In the genomic region with DNA sequence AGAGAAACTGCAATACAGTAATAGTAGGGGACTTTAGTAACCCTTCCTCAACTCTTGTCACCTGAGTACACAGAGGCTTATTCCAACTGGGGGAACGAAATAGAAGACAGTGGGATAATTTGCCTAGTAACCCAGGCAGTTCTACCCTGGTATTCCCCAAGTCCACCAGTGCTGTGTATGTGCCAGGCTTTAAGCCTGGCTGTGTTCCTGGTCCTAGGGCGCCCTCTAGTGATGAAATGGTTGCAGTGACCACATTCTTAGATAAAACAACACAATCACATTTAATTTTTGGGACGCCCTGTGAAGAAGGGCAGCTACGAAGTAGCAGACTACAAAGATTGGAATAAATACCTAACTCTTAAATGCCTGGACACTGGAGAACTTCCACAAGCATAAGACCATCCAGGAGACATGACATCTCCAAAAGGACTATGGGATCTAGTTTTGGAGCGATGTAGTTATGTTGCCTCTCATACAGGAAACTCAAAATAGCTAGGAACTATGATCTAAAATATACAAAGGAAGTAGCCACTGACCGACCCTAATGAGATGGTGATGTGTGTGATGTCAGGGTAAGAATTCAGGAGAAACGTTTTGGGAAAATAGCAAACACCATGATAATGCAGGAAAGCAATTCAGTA, we compare ENCODE assay signal across 8 cellular contexts.
DNase-seq lines count a peak whose midpoint lies in the region; ATAC-seq, FAIRE-seq and TF ChIP-seq lines count a peak whose summit lies in the region.

No MANE protein-coding gene starts in this region.

- TF ChIP-seq CTCF in choroid plexus epithelial cell (conservative IDR thresholded peaks at IDR 0.05; ENCODE audit: low read depth, low read length): peak; percentile 80
- peak; percentile 87 to 94 (median 92) for TF ChIP-seq CTCF in right lobe of liver (IDR thresholded peaks at IDR 0.05)

- peak; percentile 86 for FAIRE-seq in A204.1 (lab: Jason Lieb, UNC)

- H3K27ac ChIP-seq in right lobe of liver: no peak overlapping the region

- peak; percentile 75 for DNase-seq in NCI-H2227 treated with DMSO at 0.1 percent for 48 hours (lab: John Stamatoyannopoulos, UW)
- DNase-seq in activated CD4-positive, alpha-beta T cell treated with anti-CD3 and anti-CD28 coated beads for 24 hours (ENCODE audit: low read depth in 2 of 2): peak; percentile 22 to 58
- DNase-seq in choroid plexus epithelial cell (ENCODE audit: low read depth): peak; percentile 82
- DNase-seq in right lobe of liver: peak in 2 of 3 donors; percentile 58 to 59
- peak; percentile 27 for DNase-seq in stimulated activated CD8-positive, alpha-beta memory T cell treated with anti-CD3 and anti-CD28 coated beads, Interleukin-15, amount 100 ng/mL, for 1 hour (ENCODE audit: low read depth)

- peak; percentile 99 for ATAC-seq in GM18511 (IDR thresholded peaks at IDR 0.05; ENCODE audit: unreplicated experiment)
- peak; percentile 86 for ATAC-seq in HG03066 (IDR thresholded peaks at IDR 0.05; ENCODE audit: low read depth, unreplicated experiment)
- ATAC-seq in right lobe of liver: peak; percentile 92 to 98 (median 98)

- no peak for TF ChIP-seq POLR2A in right lobe of liver (IDR thresholded peaks at IDR 0.05)

- H3K9me3 ChIP-seq in right lobe of liver: no peaks in the 10 kb centered on the region

- H3K4me1 ChIP-seq in right lobe of liver: no peaks in the 10 kb centered on the region

- H3K27me3 ChIP-seq in right lobe of liver: no peaks in the 10 kb centered on the region

- 16% methylated on average over 7 of the region's 7 CpGs for WGBS in right lobe of liver (ENCODE audit: insufficient coverage, low coverage, low lambda C conversion rate, missing lambda C conversion rate)

- H3K4me3 ChIP-seq in choroid plexus epithelial cell (ENCODE audit: low read depth, low read length) (no peak overlapping the region), right lobe of liver (no peak overlapping the region)

- intact Hi-C loops in right lobe of liver (cut with DNase I): loop anchor here in 1 of 2 donors (10.0 kb wide), 1 partner anchor 151 kb away; no protein-coding TSS in a partner anchor

- no peaks in the 10 kb centered on the region for H3K36me3 ChIP-seq in right lobe of liver

Comparison
In these comparisons a context has a peak if more than half of its experiments do, and no peak if none do; other contexts are left out.
1. DNase-seq: peak in every context shown above with its lines; median percentile 82 in choroid plexus epithelial cell; 75 in NCI-H2227 treated with DMSO at 0.1 percent for 48 hours; 58 in right lobe of liver; 40 in activated CD4-positive, alpha-beta T cell treated with anti-CD3 and anti-CD28 coated beads for 24 hours; 27 in stimulated activated CD8-positive, alpha-beta memory T cell treated with anti-CD3 and anti-CD28 coated beads, Interleukin-15, amount 100 ng/mL, for 1 hour.